Comparison of ENCODE assay signal across 13 cellular contexts in genomic region chr3:101992861-101993260, GRCh38.
"Had no signal": no experiment of that assay in that cellular context is flagged by ENCODE, and none has a peak within 500 bp of the region (broad histone marks: within the 10 kb centered on the region; RNA-seq: fewer than 3 reads in every experiment).

No MANE protein-coding gene starts in this region.

- H3K27ac ChIP-seq: cardiac muscle cell, esophagus muscularis mucosa, testis had no signal

- H3K4me1 ChIP-seq: esophagus muscularis mucosa had no signal

- H3K4me3 ChIP-seq: cardiac muscle cell, esophagus muscularis mucosa, skin epidermis, testis had no signal

- DNase-seq: activated B cell treated with CpG ODN at 0.5 μM for 24 hours; activated CD4-positive, alpha-beta T cell treated with anti-CD3 and anti-CD28 coated beads for 48 hours; activated CD8-positive, alpha-beta memory T cell treated with anti-CD3 and anti-CD28 coated beads, Interleukin-2, amount 50 U/mL, for 48 hours; activated gamma-delta T cell treated with Interleukin-2 at 50 U/mL for 16 hours; activated naive CD8-positive, alpha-beta T cell treated with anti-CD3 and anti-CD28 coated beads for 36 hours; activated T-cell treated with anti-CD3 and anti-CD28 coated beads, Interleukin-2, amount 50 U/mL, for 72 hours; SHP77; stimulated activated CD4-positive, alpha-beta T cell treated with anti-CD3 and anti-CD28 coated beads, Interleukin-15, amount 100 ng/mL, for 24 hours; stimulated activated CD4-positive, alpha-beta T cell treated with anti-CD3 and anti-CD28 coated beads, Interleukin-4, amount 100 ng/mL, for 24 hours; testis had no signal

- H3K27me3 ChIP-seq: cardiac muscle cell, esophagus muscularis mucosa, testis had no signal

- H3K36me3 ChIP-seq: cardiac muscle cell, esophagus muscularis mucosa had no signal

- H3K9me3 ChIP-seq: esophagus muscularis mucosa, testis had no signal
